ENCODE assay signal across 17 cellular contexts in genomic region chr3:37400945-37401344, GRCh38. TPM values are rescaled to one million over a fixed set of nuclear protein-coding genes. Genes with fewer than 3 reads are reported as not detected.
DNase-seq lines count a peak whose midpoint lies in the region; ATAC-seq and TF ChIP-seq lines count a peak whose summit lies in the region.
"Had no signal": no experiment of that assay in that cellular context is flagged by ENCODE, and none has a peak within 500 bp of the region (broad histone marks: within the 10 kb centered on the region; RNA-seq: fewer than 3 reads in every experiment).

No MANE protein-coding gene starts in this region.

- TF ChIP-seq CTCF in fibroblast of the aortic adventitia (IDR thresholded peaks at IDR 0.05; ENCODE audit: insufficient read depth, low read length) (no peak), retinal pigment epithelial cell (conservative IDR thresholded peaks at IDR 0.05; ENCODE audit: low read depth, low read length) (no peak)

- no peak for ATAC-seq in GM18498 (IDR thresholded peaks at IDR 0.05; ENCODE audit: unreplicated experiment)
- no peak for ATAC-seq in GM21390 (IDR thresholded peaks at IDR 0.05; ENCODE audit: unreplicated experiment)
- ATAC-seq: PC-3 had no signal

- no peak overlapping the region for H3K4me3 ChIP-seq in fibroblast of the aortic adventitia (ENCODE audit: low read depth, low read length)
- H3K4me3 ChIP-seq in retinal pigment epithelial cell (ENCODE audit: low read length): no peak overlapping the region

- DNase-seq in HT1080 (ENCODE audit: low read depth) (peak; percentile 5), astrocyte of the hippocampus (ENCODE audit: low read depth, low spot score) (peak; percentile 51), fibroblast of the aortic adventitia (ENCODE audit: low read depth) (peak; percentile 29), retinal pigment epithelial cell (ENCODE audit: low read depth) (peak; percentile 4), NCI-H1436 treated with DMSO at 0.1 percent for 48 hours (lab: John Stamatoyannopoulos, UW) (no peak)
- DNase-seq: ACHN, AML-193, HCEC 1CT, NCI-H1092 treated with DMSO at 0.1 percent for 48 hours, NCI-H2081, NCI-H2171 treated with DMSO at 0.1 percent for 48 hours, NCI-H446, NCI-H526 treated with DMSO at 0.1 percent for 48 hours, PC-3 had no signal

RNA-seq across cellular contexts. Expression of gene ITGA9, which starts 51.0 kb away (rescaled TPM):
- 0.07 TPM in 1 of 2 replicates, not detected in the other for total RNA-seq in HT1080 (2014; rRNA removed; shearing (Covaris generic))
- 0.01 TPM in 2 replicates for polyA plus RNA-seq in HT1080 (2015; cell fraction: cytosol; rRNA removed)
- not detected in 2 replicates for polyA plus RNA-seq in HT1080 (2015; cell fraction: nucleus; rRNA removed)
- 0.41 TPM in 1 of 2 replicates, not detected in the other for total RNA-seq in fibroblast of the aortic adventitia (ENCODE audit: low replicate concordance)
- total RNA-seq: LHCN-M2 had no signal
